Comparison of ENCODE assay signal across 25 cellular contexts in genomic region chr6:157478926-157479325, GRCh38.
A peak's percentile ranks its signal among the peaks of the same experiment; 100 is the strongest.
DNase-seq lines count a peak whose midpoint lies in the region; ATAC-seq, FAIRE-seq and TF ChIP-seq lines count a peak whose summit lies in the region.
"Had no signal": no experiment of that assay in that cellular context is flagged by ENCODE, and none has a peak within 500 bp of the region (broad histone marks: within the 10 kb centered on the region; RNA-seq: fewer than 3 reads in every experiment).

No MANE protein-coding gene starts in this region.

- no peak overlapping the region for H2AFZ ChIP-seq in K562 (ENCODE audit: low read depth, low read length)
- H2AFZ ChIP-seq: GM23248 had no signal

- peaks cover 14% of the 10 kb centered on the region; the same call in 2 of the 3 replicates for H3K79me2 ChIP-seq in K562 (ENCODE audit: control insufficient read depth, insufficient read depth, low read length)

- TF ChIP-seq RAD21 in K562 (CRISPR knock-in tag; conservative IDR thresholded peaks at IDR 0.05 in 1 of 2, IDR thresholded peaks at IDR 0.05 in 1 of 2): no peak

- BruUV-seq in K562 (replicated peaks; lab: Mats Ljungman, UMichigan): no TSS peak

- no peak overlapping the region for H3K4me2 ChIP-seq in K562 (ENCODE audit: insufficient read depth, low read length)
- H3K4me2 ChIP-seq: BLaER1 had no signal

- TF ChIP-seq EP300 in K562 (IDR thresholded peaks at IDR 0.05; ENCODE audit: low read length): no peak
- TF ChIP-seq EP300 in stomach (IDR thresholded peaks at IDR 0.05): no peak

- H3K9me3 ChIP-seq in K562 (replicated peaks; ENCODE audit: control insufficient read depth, insufficient read depth, low read depth, low read length): no peaks in the 10 kb centered on the region
- no peaks in the 10 kb centered on the region for H3K9me3 ChIP-seq in stomach
- H3K9me3 ChIP-seq: BLaER1 had no signal

- H3K27ac ChIP-seq in K562 (ENCODE audit: extremely low read depth, low read depth, low read length): no peak overlapping the region
- peak overlapping the region in 3 of 5 donors; percentile 24 to 54 (median 37) for H3K27ac ChIP-seq in stomach
- H3K27ac ChIP-seq: BLaER1, GM23248, RWPE1, SK-N-MC had no signal

- peak; percentile 11 for FAIRE-seq in K562 (lab: Jason Lieb, UNC)
- FAIRE-seq: D721Med, G401.6 had no signal

- H3K36me3 ChIP-seq in K562 (ENCODE audit: control insufficient read depth, insufficient read depth, low read length) (no peaks in the 10 kb centered on the region), stomach (no peaks in the 10 kb centered on the region)
- H3K36me3 ChIP-seq: BLaER1 had no signal

- ATAC-seq in K562: peak; percentile 40; the same call in 2 of the 3 replicates
- ATAC-seq in left lobe of liver: peak; percentile 48
- no peak for ATAC-seq in GM21515 (IDR thresholded peaks at IDR 0.05; ENCODE audit: unreplicated experiment)
- ATAC-seq in HG02588 (IDR thresholded peaks at IDR 0.05; ENCODE audit: unreplicated experiment): no peak
- ATAC-seq: Panc1 had no signal

- WGBS in K562 (ENCODE audit: insufficient coverage, low coverage, missing lambda C conversion rate): 96% methylated on average over 2 of the region's 2 CpGs
- 86 to 100% (median 97%) methylated on average over 2 of the region's 2 CpGs for WGBS in stomach, 5 donors

- no peaks in the 10 kb centered on the region for H3K9me1 ChIP-seq in K562 (ENCODE audit: control insufficient read depth, insufficient read depth, low read length)

- in situ Hi-C loops in K562 (cut with MboI): no loop called here

- H3K27me3 ChIP-seq in K562 (ENCODE audit: control insufficient read depth in 2 of 2, insufficient read depth in 2 of 2, low read length in 2 of 2) (no peaks in the 10 kb centered on the region; a peak in 1 of 5 replicates), stomach (no peaks in the 10 kb centered on the region)
- H3K27me3 ChIP-seq: BLaER1 had no signal

- peaks cover 10 to 17% of the 10 kb centered on the region in 2 experiments for H3K4me1 ChIP-seq in K562 (replicated peaks in 1 of 2; ENCODE audit: control insufficient read depth in 2 of 2, insufficient read depth in 2 of 2, low read length in 2 of 2)
- H3K4me1 ChIP-seq in stomach: peaks cover 4 to 15% (median 9%) of the 10 kb centered on the region in 4 donors
- H3K4me1 ChIP-seq: BLaER1 had no signal

- H3K4me3 ChIP-seq in K562: no peak overlapping the region
- H3K4me3 ChIP-seq in stomach: no peak overlapping the region
- H3K4me3 ChIP-seq: BLaER1, GM23248, SK-N-MC had no signal

- DNase-seq in NCI-H2029 (lab: John Stamatoyannopoulos, UW) (peak; percentile 10), NCI-H2029 treated with DMSO at 0.1 percent for 48 hours (lab: John Stamatoyannopoulos, UW) (no peak), K562 (ENCODE audit: extremely low read depth in 1 of 4, low spot score in 3 of 4) (no peak), left lobe of liver (ENCODE audit: low spot score) (no peak), stomach (no peak), cardiac septum (ENCODE audit: low spot score) (no peak)
- DNase-seq: 8988T; CD4-positive, alpha-beta T cell; GM23248; H9; HFFc6; NCI-H1092; NCI-H1436; NCI-H187; NCI-H446; NCI-H524 treated with DMSO at 0.1 percent for 48 hours; SHP77 had no signal

- TF ChIP-seq CTCF in K562 (IDR thresholded peaks at IDR 0.05 in 2 of 3, conservative IDR thresholded peaks at IDR 0.05 in 1 of 3; ENCODE audit: insufficient read depth in 2 of 3, low read depth in 1 of 3, low read length in 3 of 3) (no peak), stomach (IDR thresholded peaks at IDR 0.05) (no peak)

- TF ChIP-seq POLR2A in K562 (conservative IDR thresholded peaks at IDR 0.05) (no peak), stomach (IDR thresholded peaks at IDR 0.05) (no peak)

- POLR2A ChIA-PET in K562 (lab: Yijun Ruan, JAX): no interaction called here

- H4K20me1 ChIP-seq in K562 (replicated peaks; ENCODE audit: control insufficient read depth, insufficient read depth, low read length): no peaks in the 10 kb centered on the region
- H4K20me1 ChIP-seq: BLaER1 had no signal

- intact Hi-C loops in K562 (cut with micrococcal nuclease): no loop called here
- intact Hi-C loops in stomach (cut with DNase I; ENCODE audit: low total_unique reads): no loop called here
- intact Hi-C loops in cardiac septum (cut with DNase I): no loop called here

- CTCF ChIA-PET in K562 (lab: Yijun Ruan, JAX; ENCODE audit: low intra/inter-chr PET ratio): no interaction called here

- H3K9ac ChIP-seq in K562 (ENCODE audit: insufficient read depth in 1 of 2, low read depth in 2 of 2, low read length in 2 of 2): no peak overlapping the region
- H3K9ac ChIP-seq: BLaER1, GM23248 had no signal

TF ChIP-seq in K562, 482 proteins besides CTCF, POLR2A, EP300 and RAD21:
- no peak for TF ChIP-seq ZC3H8 (IDR thresholded peaks at IDR 0.05)
- TF ChIP-seq ZBTB9 (CRISPR knock-in tag; IDR thresholded peaks at IDR 0.05): no peak
- TF ChIP-seq COPS2 (conservative IDR thresholded peaks at IDR 0.05): no peak
- TF ChIP-seq CREM (IDR thresholded peaks at IDR 0.05; ENCODE audit: low read depth): no peak
- TF ChIP-seq HDAC2 (IDR thresholded peaks at IDR 0.05): peak; percentile 67
- peak; percentile 77; the same call in 1 of the 2 replicates for TF ChIP-seq SMARCA5 (IDR thresholded peaks at IDR 0.05)
- peak in 1 of 2 experiments; percentile 56; a peak in 1 of 4 replicates for TF ChIP-seq RCOR1 (IDR thresholded peaks at IDR 0.05; ENCODE audit: borderline replicate concordance in 1 of 2, low read depth in 2 of 2, low read length in 2 of 2)
- TF ChIP-seq THRA (IDR thresholded peaks at IDR 0.05): no peak
- TF ChIP-seq FOXP1 (CRISPR knock-in tag; IDR thresholded peaks at IDR 0.05): 0 out of 2 replicates have a peak, but pooled peaks have one; percentile 2
- no peak for TF ChIP-seq NFATC3 (IDR thresholded peaks at IDR 0.05)
- TF ChIP-seq, protein P1, sequence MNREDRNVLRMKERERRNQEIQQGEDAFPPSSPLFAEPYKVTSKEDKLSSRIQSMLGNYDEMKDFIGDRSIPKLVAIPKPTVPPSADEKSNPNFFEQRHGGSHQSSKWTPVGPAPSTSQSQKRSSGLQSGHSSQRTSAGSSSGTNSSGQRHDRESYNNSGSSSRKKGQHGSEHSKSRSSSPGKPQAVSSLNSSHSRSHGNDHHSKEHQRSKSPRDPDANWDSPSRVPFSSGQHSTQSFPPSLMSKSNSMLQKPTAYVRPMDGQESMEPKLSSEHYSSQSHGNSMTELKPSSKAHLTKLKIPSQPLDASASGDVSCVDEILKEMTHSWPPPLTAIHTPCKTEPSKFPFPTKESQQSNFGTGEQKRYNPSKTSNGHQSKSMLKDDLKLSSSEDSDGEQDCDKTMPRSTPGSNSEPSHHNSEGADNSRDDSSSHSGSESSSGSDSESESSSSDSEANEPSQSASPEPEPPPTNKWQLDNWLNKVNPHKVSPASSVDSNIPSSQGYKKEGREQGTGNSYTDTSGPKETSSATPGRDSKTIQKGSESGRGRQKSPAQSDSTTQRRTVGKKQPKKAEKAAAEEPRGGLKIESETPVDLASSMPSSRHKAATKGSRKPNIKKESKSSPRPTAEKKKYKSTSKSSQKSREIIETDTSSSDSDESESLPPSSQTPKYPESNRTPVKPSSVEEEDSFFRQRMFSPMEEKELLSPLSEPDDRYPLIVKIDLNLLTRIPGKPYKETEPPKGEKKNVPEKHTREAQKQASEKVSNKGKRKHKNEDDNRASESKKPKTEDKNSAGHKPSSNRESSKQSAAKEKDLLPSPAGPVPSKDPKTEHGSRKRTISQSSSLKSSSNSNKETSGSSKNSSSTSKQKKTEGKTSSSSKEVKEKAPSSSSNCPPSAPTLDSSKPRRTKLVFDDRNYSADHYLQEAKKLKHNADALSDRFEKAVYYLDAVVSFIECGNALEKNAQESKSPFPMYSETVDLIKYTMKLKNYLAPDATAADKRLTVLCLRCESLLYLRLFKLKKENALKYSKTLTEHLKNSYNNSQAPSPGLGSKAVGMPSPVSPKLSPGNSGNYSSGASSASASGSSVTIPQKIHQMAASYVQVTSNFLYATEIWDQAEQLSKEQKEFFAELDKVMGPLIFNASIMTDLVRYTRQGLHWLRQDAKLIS (CRISPR knock-in tag; IDR thresholded peaks at IDR 0.05): no peak
- TF ChIP-seq KDM1A (IDR thresholded peaks at IDR 0.05): peak; percentile 46 to 71; a peak in 2 of 4 replicates
- peak; percentile 90 for TF ChIP-seq RBM25 (IDR thresholded peaks at IDR 0.05; ENCODE audit: low read depth, low read length, severe bottlenecking)
- TF ChIP-seq ZFP36 (IDR thresholded peaks at IDR 0.05; ENCODE audit: low read depth, low read length, partially characterized antibody): peak; percentile 93
- TF ChIP-seq, protein P2, sequence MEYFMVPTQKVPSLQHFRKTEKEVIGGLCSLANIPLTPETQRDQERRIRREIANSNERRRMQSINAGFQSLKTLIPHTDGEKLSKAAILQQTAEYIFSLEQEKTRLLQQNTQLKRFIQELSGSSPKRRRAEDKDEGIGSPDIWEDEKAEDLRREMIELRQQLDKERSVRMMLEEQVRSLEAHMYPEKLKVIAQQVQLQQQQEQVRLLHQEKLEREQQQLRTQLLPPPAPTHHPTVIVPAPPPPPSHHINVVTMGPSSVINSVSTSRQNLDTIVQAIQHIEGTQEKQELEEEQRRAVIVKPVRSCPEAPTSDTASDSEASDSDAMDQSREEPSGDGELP (CRISPR knock-in tag; IDR thresholded peaks at IDR 0.05; ENCODE audit: borderline replicate concordance): 0 out of 2 replicates have a peak, but pooled peaks have one; percentile 25
- TF ChIP-seq TGIF2 (CRISPR knock-in tag; IDR thresholded peaks at IDR 0.05): no peak
- peak; percentile 92 for TF ChIP-seq BCOR (IDR thresholded peaks at IDR 0.05)

Comparison
In these comparisons a context has a peak if more than half of its experiments do, and no peak if none do; other contexts are left out.
1. ATAC-seq: peak in K562 (single experiment) and left lobe of liver (single experiment); none in GM21515 (single experiment) and HG02588 (single experiment).